ENCODE assay signal across 1 cellular context in genomic region chr4:87819281-87819919, GRCh38.
TF ChIP-seq lines count a peak whose summit lies in the region.

No MANE protein-coding gene starts in this region.

TF ChIP-seq in HepG2, 621 proteins besides CTCF, POLR2A, EP300 and RAD21 (continued from another document):
- TF ChIP-seq CREBL2 (CRISPR knock-in tag; IDR thresholded peaks at IDR 0.05; ENCODE audit: borderline replicate concordance) (no peak), TOPORS (CRISPR knock-in tag; IDR thresholded peaks at IDR 0.05) (no peak), ONECUT2 (CRISPR knock-in tag; IDR thresholded peaks at IDR 0.05) (no peak), MEIS2 (CRISPR knock-in tag; IDR thresholded peaks at IDR 0.05) (no peak), CBX1 (IDR thresholded peaks at IDR 0.05; ENCODE audit: low read depth) (no peak)
TF ChIP-seq in HepG2: peak in this region for 5.
